16 cellular contexts compared by ENCODE assay signal in genomic region chr10:72098301-72099053, GRCh38. TPM values are rescaled to one million over a fixed set of nuclear protein-coding genes. Genes with fewer than 3 reads are reported as not detected.
DNase-seq lines count a peak whose midpoint lies in the region; ATAC-seq and TF ChIP-seq lines count a peak whose summit lies in the region.
"Had no signal": no experiment of that assay in that cellular context is flagged by ENCODE, and none has a peak within 500 bp of the region (broad histone marks: within the 10 kb centered on the region; RNA-seq: fewer than 3 reads in every experiment).

No MANE protein-coding gene starts in this region.

- no peaks in the 10 kb centered on the region for H3K9me3 Mint-ChIP-seq in endothelial cell (ENCODE audit: unreplicated experiment)
- H3K9me3 Mint-ChIP-seq: activated CD4-positive, alpha-beta memory T cell treated with anti-CD3 and anti-CD28 coated beads for 36 hours; stimulated activated memory B cell treated with anti-CD40 and anti-IgM and Interleukin-4, amounts not matched to agents 10 μg/mL and 1 μg/mL and 100 μg/mL, for 72 hours had no signal

- H3K36me3 Mint-ChIP-seq in endothelial cell (ENCODE audit: low read depth, unreplicated experiment) = peaks cover 18% of the 10 kb centered on the region

- intact Hi-C loops in A673 (cut with micrococcal nuclease; ENCODE audit: unreplicated experiment) = no loop called here
- intact Hi-C loops in body of pancreas (cut with DNase I) = no loop called here
- intact Hi-C loops in esophagus squamous epithelium (cut with DNase I) = no loop called here

- DNase-seq in A673 (ENCODE audit: low spot score) (peak; percentile 53), HT-29 (ENCODE audit: low spot score) (peak; percentile 89), body of pancreas (no peak), endothelial cell (ENCODE audit: low spot score) (no peak), NCI-H2227 treated with DMSO at 0.1 percent for 48 hours (lab: John Stamatoyannopoulos, UW) (no peak), esophagus squamous epithelium (lab: John Stamatoyannopoulos, UW) (no peak)
- DNase-seq: activated CD4-positive, alpha-beta memory T cell treated with anti-CD3 and anti-CD28 coated beads for 36 hours; Kasumi-1; NCI-H1436 treated with DMSO at 0.1 percent for 48 hours; NCI-H446 had no signal

- TF ChIP-seq CTCF in A673 (conservative IDR thresholded peaks at IDR 0.05; ENCODE audit: low read depth, low read length) = no peak
- no peak for TF ChIP-seq CTCF in body of pancreas (IDR thresholded peaks at IDR 0.05)
- TF ChIP-seq CTCF in endothelial cell (IDR thresholded peaks at IDR 0.05; ENCODE audit: unreplicated experiment) = no peak
- no peak for TF ChIP-seq CTCF in esophagus squamous epithelium (IDR thresholded peaks at IDR 0.05)

- peak overlapping the region; percentile 19 for H3K27ac ChIP-seq in A673 (ENCODE audit: low read depth, low read length, poor library complexity, severe bottlenecking)
- peak overlapping the region in 3 of 4 donors; percentile 4 to 44 (median 26) for H3K27ac ChIP-seq in body of pancreas
- peak overlapping the region; percentile 68 for H3K27ac ChIP-seq in muscle layer of duodenum (ENCODE audit: low read length)
- no peak overlapping the region for H3K27ac ChIP-seq in esophagus squamous epithelium
- H3K27ac ChIP-seq: gastroesophageal sphincter, neutrophil, skin epidermis had no signal

- no TSS peak for BruUV-seq in A673 (replicated peaks; lab: Mats Ljungman, UMichigan)

- peaks cover 3% of the 10 kb centered on the region for H3K27me3 Mint-ChIP-seq in endothelial cell (ENCODE audit: unreplicated experiment)
- H3K27me3 Mint-ChIP-seq: activated CD4-positive, alpha-beta memory T cell treated with anti-CD3 and anti-CD28 coated beads for 36 hours; stimulated activated memory B cell treated with anti-CD40 and anti-IgM and Interleukin-4, amounts not matched to agents 10 μg/mL and 1 μg/mL and 100 μg/mL, for 72 hours had no signal

- POLR2A ChIA-PET in A673 (lab: Charles Lee; ENCODE audit: low non-redundant PET) = no interaction called here

- H3K27ac Mint-ChIP-seq in endothelial cell (ENCODE audit: unreplicated experiment) = no peak overlapping the region
- H3K27ac Mint-ChIP-seq: stimulated activated memory B cell treated with anti-CD40 and anti-IgM and Interleukin-4, amounts not matched to agents 10 μg/mL and 1 μg/mL and 100 μg/mL, for 72 hours had no signal

- H3K27me3 ChIP-seq in A673 (replicated peaks; ENCODE audit: insufficient read depth, low read depth, low read length, poor library complexity) (no peaks in the 10 kb centered on the region), body of pancreas (no peaks in the 10 kb centered on the region), muscle layer of duodenum (ENCODE audit: low read depth, low read length) (no peaks in the 10 kb centered on the region), esophagus squamous epithelium (no peaks in the 10 kb centered on the region)
- H3K27me3 ChIP-seq: gastroesophageal sphincter, neutrophil had no signal

- TF ChIP-seq POLR2A in body of pancreas (IDR thresholded peaks at IDR 0.05) (no peak), esophagus squamous epithelium (IDR thresholded peaks at IDR 0.05) (no peak)

- H3K9me3 ChIP-seq in A673 (ENCODE audit: low read depth, low read length, poor library complexity, severe bottlenecking) (no peaks in the 10 kb centered on the region), body of pancreas (no peaks in the 10 kb centered on the region), muscle layer of duodenum (ENCODE audit: control insufficient read depth in 1 of 2, low read length in 2 of 2) (no peaks in the 10 kb centered on the region), esophagus squamous epithelium (no peaks in the 10 kb centered on the region)
- H3K9me3 ChIP-seq: gastroesophageal sphincter, neutrophil had no signal

- 74 to 82% methylated on average over 4 of the region's 4 CpGs for WGBS in body of pancreas, 2 donors
- WGBS in esophagus squamous epithelium, 2 donors = 78 to 81% methylated on average over 4 of the region's 4 CpGs

- CTCF ChIA-PET in A673 (lab: Charles Lee) = no interaction called here

- H3K36me3 ChIP-seq in A673 (ENCODE audit: insufficient read depth, low read length, poor library complexity, severe bottlenecking) (no peaks in the 10 kb centered on the region), body of pancreas (replicated peaks in 1 of 2; ENCODE audit: insufficient read depth in 1 of 2, low read depth in 2 of 2) (no peaks in the 10 kb centered on the region), muscle layer of duodenum (ENCODE audit: control insufficient read depth in 1 of 2, insufficient read depth in 2 of 2, low read length in 2 of 2) (peaks cover 8 to 19% of the 10 kb centered on the region in 2 donors), esophagus squamous epithelium (peaks cover 0 to 82% (median 3%) of the 10 kb centered on the region in 3 donors)

- ATAC-seq in body of pancreas = no peak
- ATAC-seq in GM21737 (IDR thresholded peaks at IDR 0.05; ENCODE audit: unreplicated experiment) = no peak
- ATAC-seq: gastroesophageal sphincter; stimulated activated memory B cell treated with anti-CD40 and anti-IgM and Interleukin-4, amounts not matched to agents 10 μg/mL and 1 μg/mL and 100 μg/mL, for 72 hours had no signal

- H3K4me1 Mint-ChIP-seq in endothelial cell (ENCODE audit: unreplicated experiment) = peaks cover 8% of the 10 kb centered on the region

- H3K4me3 Mint-ChIP-seq in endothelial cell (ENCODE audit: unreplicated experiment) = no peak overlapping the region
- H3K4me3 Mint-ChIP-seq: activated CD4-positive, alpha-beta memory T cell treated with anti-CD3 and anti-CD28 coated beads for 36 hours; stimulated activated memory B cell treated with anti-CD40 and anti-IgM and Interleukin-4, amounts not matched to agents 10 μg/mL and 1 μg/mL and 100 μg/mL, for 72 hours had no signal

- H3K4me1 ChIP-seq in A673 (ENCODE audit: insufficient read depth, low read length, poor library complexity, severe bottlenecking) (peaks cover 12% of the 10 kb centered on the region), body of pancreas (peaks cover 35% of the 10 kb centered on the region), muscle layer of duodenum (ENCODE audit: control insufficient read depth in 1 of 2, insufficient read depth in 2 of 2, low read length in 2 of 2) (no peaks in the 10 kb centered on the region), esophagus squamous epithelium (no peaks in the 10 kb centered on the region)
- H3K4me1 ChIP-seq: gastroesophageal sphincter had no signal

- H3K4me3 ChIP-seq in A673 (ENCODE audit: low read depth, low read length, poor library complexity, severe bottlenecking) (no peak overlapping the region), body of pancreas (no peak overlapping the region), muscle layer of duodenum (ENCODE audit: low read depth in 1 of 2, low read length in 2 of 2) (no peak overlapping the region), esophagus squamous epithelium (no peak overlapping the region)
- H3K4me3 ChIP-seq: gastroesophageal sphincter, skin epidermis had no signal

RNA-seq across cellular contexts. Expression of gene SPOCK2, which starts 10.1 kb away (rescaled TPM):
- 0.11 and 0.32 TPM in 2 replicates for total RNA-seq in A673 (2021)
- 0.08 and 0.34 TPM in 2 replicates for total RNA-seq in HT-29 (2014; rRNA removed; shearing (Covaris generic))
- 1 to 10 TPM; 2.0 to 7.3 TPM for total RNA-seq in body of pancreas
- total RNA-seq in endothelial cell (ENCODE audit: unreplicated experiment) = 3.4 TPM
- total RNA-seq in esophagus squamous epithelium = 1 to 10 TPM; 2.6 to 8.1 (median 5.0) TPM

Comparison
In these comparisons a context has a peak if more than half of its experiments do, and no peak if none do; other contexts are left out.
1. DNase-seq: peak in A673 (single experiment) and HT-29 (single experiment); none in body of pancreas (0 of 4), endothelial cell (single experiment), NCI-H2227 treated with DMSO at 0.1 percent for 48 hours (single experiment) and esophagus squamous epithelium (single experiment).
2. H3K27ac ChIP-seq: peak in A673 (single experiment), body of pancreas (3 of 4) and muscle layer of duodenum (single experiment); none in esophagus squamous epithelium (0 of 4).